In genomic region chr9:89310486-89311345, GRCh38 we compare ENCODE assay signal across 8 cellular contexts. TPM values are rescaled to one million over a fixed set of nuclear protein-coding genes. Genes with fewer than 3 reads are reported as not detected.
A peak's percentile ranks its signal among the peaks of the same experiment; 100 is the strongest.
DNase-seq lines count a peak whose midpoint lies in the region; ATAC-seq, FAIRE-seq and TF ChIP-seq lines count a peak whose summit lies in the region.

CKS2 (plus strand) TSS chr9:89311195; CDS start chr9:89311293, 98 bp downstream.

- H3K27me3 Mint-ChIP-seq in WTC11 (ENCODE audit: low read depth) = no peaks in the 10 kb centered on the region; the same call in 1 of the 2 replicates

- no peaks in the 10 kb centered on the region for H3K9me3 ChIP-seq in AG04450 (ENCODE audit: control insufficient read depth, insufficient read depth, low read length)
- H3K9me3 ChIP-seq in small intestine (ENCODE audit: control insufficient read depth, low read depth) = no peaks in the 10 kb centered on the region

- H3K9me3 Mint-ChIP-seq in WTC11 = no peaks in the 10 kb centered on the region

- ATAC-seq in GM18909 (IDR thresholded peaks at IDR 0.05; ENCODE audit: poor library complexity, unreplicated experiment) (peak; percentile 93), HG03175 (IDR thresholded peaks at IDR 0.05; ENCODE audit: unreplicated experiment) (peak; percentile 91), WTC11 (peak; percentile 91)

- H3K36me3 ChIP-seq in small intestine (ENCODE audit: control insufficient read depth in 2 of 2, insufficient read depth in 2 of 2, low read length in 2 of 2) = no peaks in the 10 kb centered on the region

- peak within 1 kb of the TSS; percentile 97 for H3K27ac ChIP-seq in AG04450 (ENCODE audit: low read depth, low read length)
- H3K27ac ChIP-seq in small intestine (ENCODE audit: low read depth in 1 of 2, low read length in 1 of 2) = peak within 1 kb of the TSS; percentile 96

- peaks cover 0 to 8% of the 10 kb centered on the region in 2 donors for H3K4me1 ChIP-seq in small intestine (ENCODE audit: control insufficient read depth in 2 of 2, insufficient read depth in 1 of 2, low read depth in 1 of 2, low read length in 1 of 2)

- CTCF ChIA-PET in AG04450 (lab: Charles Lee) = interaction anchor here (0.6 kb wide), 1 partner anchor 511 kb away, joined by 3 read pairs; no protein-coding TSS in a partner anchor
- CTCF ChIA-PET in WTC11 (lab: Charles Lee) = interaction anchor here (0.6 kb wide), 1 partner anchor 22 kb away, joined by 4 read pairs; no protein-coding TSS in a partner anchor

- H3K4me3 ChIP-seq in AG04450 (ENCODE audit: low read depth, low read length) (peak within 1 kb of the TSS; percentile 82), cardiac fibroblast (replicated peaks in 1 of 2; ENCODE audit: low read depth in 2 of 2, low read length in 2 of 2) (peak within 1 kb of the TSS; percentile 82 to 85), small intestine (ENCODE audit: low read depth in 1 of 2, low read length in 2 of 2) (peak within 1 kb of the TSS; percentile 77 to 95)

- H3K36me3 Mint-ChIP-seq in WTC11 = peaks cover 54% of the 10 kb centered on the region

- peaks cover 32% of the 10 kb centered on the region for H3K4me1 Mint-ChIP-seq in WTC11

- FAIRE-seq in small intestine (lab: Jason Lieb, UNC) = peak; percentile 88

- WGBS in small intestine, 3 donors = 0% methylated on average over 76 to 85 of the region's 85 CpGs

- H3K27me3 ChIP-seq in AG04450 (ENCODE audit: control insufficient read depth, insufficient read depth, low read length) (no peaks in the 10 kb centered on the region), small intestine (ENCODE audit: control insufficient read depth in 2 of 2, insufficient read depth in 2 of 2, low read length in 2 of 2) (no peaks in the 10 kb centered on the region)

- peak within 1 kb of the TSS; percentile 100 for H3K27ac Mint-ChIP-seq in WTC11

- peak within 1 kb of the TSS; percentile 93 for H3K4me3 Mint-ChIP-seq in WTC11

- POLR2A ChIA-PET in AG04450 (lab: Yijun Ruan, JAX) (interaction anchor here (0.6 to 1.3 kb wide), 6 partner anchors 8 to 1351 kb away, joined by 3 to 7 read pairs (median 3); partner anchors contain the start of gene SECISBP2), WTC11 (lab: Charles Lee) (interaction anchor here (0.6 to 1.3 kb wide), 4 partner anchors 10 to 390 kb away, joined by 3 to 5 read pairs (median 4); no protein-coding TSS in a partner anchor)

- TF ChIP-seq CTCF in AG04450 (IDR thresholded peaks at IDR 0.05; ENCODE audit: low read depth, low read length) (no peak), WTC11 (IDR thresholded peaks at IDR 0.05) (no peak), cardiac fibroblast (IDR thresholded peaks at IDR 0.05; ENCODE audit: low read depth, low read length) (no peak)

- DNase-seq in AG04450 (ENCODE audit: low read depth, low spot score) = peak; percentile 100
- DNase-seq in NCI-H226 = peak; percentile 99
- peak; percentile 99 for DNase-seq in WTC11 (ENCODE audit: low spot score)
- DNase-seq in cardiac fibroblast (ENCODE audit: low read depth in 2 of 2) = peak; percentile 100
- peak; percentile 96 for DNase-seq in iPS-NIHi11 (ENCODE audit: low spot score)
- DNase-seq in small intestine = peak; percentile 100

TF ChIP-seq in WTC11, 78 proteins besides CTCF, POLR2A, EP300 and RAD21 (continues in another document):
- peak; percentile 67 for TF ChIP-seq GABPB1 (CRISPR knock-in tag; IDR thresholded peaks at IDR 0.05)
- 0 out of 2 replicates have a peak, but pooled peaks have one; percentile 43 for TF ChIP-seq ZMAT4 (CRISPR knock-in tag; IDR thresholded peaks at IDR 0.05)
- TF ChIP-seq MAX (CRISPR knock-in tag; IDR thresholded peaks at IDR 0.05) = peak; percentile 89
- peak; percentile 87 for TF ChIP-seq CREM (CRISPR knock-in tag; IDR thresholded peaks at IDR 0.05)
- TF ChIP-seq JAZF1 (CRISPR knock-in tag; IDR thresholded peaks at IDR 0.05) = no peak
- no peak for TF ChIP-seq NR1H2 (CRISPR knock-in tag; IDR thresholded peaks at IDR 0.05)
- no peak for TF ChIP-seq NR2C2 (CRISPR knock-in tag; IDR thresholded peaks at IDR 0.05)
- no peak for TF ChIP-seq TCF7 (CRISPR knock-in tag; IDR thresholded peaks at IDR 0.05; ENCODE audit: low read depth)
- TF ChIP-seq ZNF138 (CRISPR knock-in tag; conservative IDR thresholded peaks at IDR 0.05) = no peak
- TF ChIP-seq NFE2L1 (CRISPR knock-in tag; IDR thresholded peaks at IDR 0.05) = peak; percentile 35; the same call in 1 of the 2 replicates
- no peak for TF ChIP-seq ZNF396 (CRISPR knock-in tag; IDR thresholded peaks at IDR 0.05; ENCODE audit: borderline replicate concordance)
- peak; percentile 100 for TF ChIP-seq MYBL2 (CRISPR knock-in tag; IDR thresholded peaks at IDR 0.05)
- no peak; the same call in 1 of the 2 replicates for TF ChIP-seq HMGXB4 (CRISPR knock-in tag; IDR thresholded peaks at IDR 0.05)
- peak; percentile 81 for TF ChIP-seq USF1 (CRISPR knock-in tag; IDR thresholded peaks at IDR 0.05)
- TF ChIP-seq FOXP1 (CRISPR knock-in tag; IDR thresholded peaks at IDR 0.05; ENCODE audit: borderline replicate concordance) = peak; percentile 67; the same call in 1 of the 2 replicates
- TF ChIP-seq E2F1 (CRISPR knock-in tag; IDR thresholded peaks at IDR 0.05) = no peak; the same call in 1 of the 2 replicates

RNA-seq across cellular contexts. Expression of gene CKS2, which starts in this region (rescaled TPM):
- 105 and 137 TPM in 2 replicates for polyA plus RNA-seq in AG04450 (2011; rRNA removed)
- 39.0 and 53.9 TPM in 2 replicates for polyA minus RNA-seq in AG04450 (2011; rRNA and poly(A)+ RNA removed)
- total RNA-seq in WTC11 (2021) = 299 to 319 TPM (median 313 TPM) in 3 replicates
- polyA plus RNA-seq in small intestine = 100 to 1,000 TPM in 1 of 3 donors, 10 to 100 TPM in 2; 26.2 to 217 (median 54.8) TPM

Comparison
In these comparisons a context has a peak if more than half of its experiments do, and no peak if none do; other contexts are left out.
1. Peak in every context shown above with its lines: DNase-seq, ATAC-seq, H3K4me3 ChIP-seq and H3K27ac ChIP-seq.